1 cellular context compared by ENCODE assay signal in the genomic region with DNA sequence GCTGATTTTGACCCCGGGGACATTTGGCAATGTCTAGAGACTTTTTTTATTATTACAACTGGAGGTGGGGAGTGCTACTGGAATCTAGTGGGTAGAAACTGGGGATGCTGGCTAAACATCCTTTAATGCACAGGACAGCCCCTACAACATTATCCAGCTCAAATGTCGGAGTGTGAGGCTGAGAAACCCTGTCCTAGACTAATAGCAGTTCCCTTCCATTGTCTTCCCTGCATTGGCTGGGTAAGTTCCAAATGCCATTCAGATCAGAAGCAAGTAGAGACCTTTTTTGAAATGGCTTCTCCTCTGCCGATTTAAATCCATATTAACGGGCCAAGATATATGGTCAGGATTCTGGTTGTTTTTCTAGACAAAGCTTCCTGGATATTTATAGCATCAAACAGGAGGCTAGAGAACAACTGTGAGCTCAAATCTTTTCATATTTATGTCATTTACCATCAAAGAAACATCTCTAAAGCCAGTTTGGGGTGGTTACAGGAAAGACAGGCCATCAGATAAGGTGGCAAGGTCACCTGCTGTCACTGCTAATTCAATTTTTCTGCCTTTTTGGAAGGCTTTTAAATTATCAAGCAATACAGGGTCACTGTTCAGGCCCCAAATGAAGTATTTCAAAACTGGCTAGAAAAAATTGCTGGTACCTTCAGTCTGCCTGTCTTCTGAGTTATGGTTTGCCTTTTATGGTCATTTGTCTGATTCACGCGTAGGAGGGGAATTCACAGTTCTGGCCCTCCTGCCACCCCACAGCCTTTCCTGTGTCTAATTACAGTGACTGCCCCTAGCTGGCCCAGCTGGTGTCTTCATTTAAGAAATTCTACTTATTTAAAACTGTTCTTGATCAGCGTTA.
TF ChIP-seq lines count a peak whose summit lies in the region.

No MANE protein-coding gene starts in this region.

TF ChIP-seq in HepG2, 621 proteins besides CTCF, POLR2A, EP300 and RAD21:
- TF ChIP-seq SRF (IDR thresholded peaks at IDR 0.05; ENCODE audit: low read depth, low read length): peak; percentile 74
- TF ChIP-seq SMAD9 (CRISPR knock-in tag; IDR thresholded peaks at IDR 0.05): no peak
